ENCODE assay signal across 20 cellular contexts in genomic region chr11:66339163-66339675, GRCh38. TPM values are rescaled to one million over a fixed set of nuclear protein-coding genes. Genes with fewer than 3 reads are reported as not detected.
DNase-seq lines count a peak whose midpoint lies in the region; ATAC-seq and TF ChIP-seq lines count a peak whose summit lies in the region.
"Had no signal": no experiment of that assay in that cellular context is flagged by ENCODE, and none has a peak within 500 bp of the region (broad histone marks: within the 10 kb centered on the region; RNA-seq: fewer than 3 reads in every experiment).

No MANE protein-coding gene starts in this region.

- H3K36me3 Mint-ChIP-seq in dendritic cell treated with granulocyte-macrophage colony-stimulating factor and Interleukin-4, amounts not matched to agents 40 ng/mL and 50 ng/mL, for 4 days (ENCODE audit: low read depth) = peaks cover 85% of the 10 kb centered on the region
- peaks cover 59% of the 10 kb centered on the region for H3K36me3 Mint-ChIP-seq in CD4-positive, alpha-beta T cell (ENCODE audit: low read depth)

- H3K4me3 Mint-ChIP-seq in dendritic cell treated with granulocyte-macrophage colony-stimulating factor and Interleukin-4, amounts not matched to agents 40 ng/mL and 50 ng/mL, for 4 days = no peak overlapping the region
- no peak overlapping the region for H3K4me3 Mint-ChIP-seq in CD4-positive, alpha-beta T cell
- H3K4me3 Mint-ChIP-seq: effector memory CD8-positive, alpha-beta T cell had no signal

- H3K27me3 ChIP-seq in IMR-90 (ENCODE audit: control insufficient read depth, insufficient read depth, low read length) = no peaks in the 10 kb centered on the region
- H3K27me3 ChIP-seq in osteoblast (ENCODE audit: insufficient read depth, low read length) = no peaks in the 10 kb centered on the region
- no peaks in the 10 kb centered on the region for H3K27me3 ChIP-seq in CD4-positive, alpha-beta T cell (ENCODE audit: control insufficient read depth, insufficient read depth, low read length)
- H3K27me3 ChIP-seq: brain microvascular endothelial cell, gastroesophageal sphincter, stomach, vagina had no signal

- no peak overlapping the region for H4K91ac ChIP-seq in IMR-90 (ENCODE audit: insufficient read depth, low read depth, low read length)

- H3K9ac ChIP-seq in IMR-90 (ENCODE audit: low read depth, low read length) = no peak overlapping the region

- H2AFZ ChIP-seq in IMR-90 (replicated peaks; ENCODE audit: low read length, poor library complexity) (no peak overlapping the region), osteoblast (ENCODE audit: low read length) (no peak overlapping the region)

- no TSS peak for BruUV-seq in IMR-90 (replicated peaks; lab: Mats Ljungman, UMichigan)

- H2AK5ac ChIP-seq in IMR-90 (ENCODE audit: low read depth, low read length) = no peak overlapping the region

- in situ Hi-C loops in IMR-90 (cut with MboI; ENCODE audit: low sequenced_read_pairs) = no loop called here

- H3K23ac ChIP-seq in IMR-90 (ENCODE audit: low read depth, low read length) = no peak overlapping the region

- no peak overlapping the region for H2BK20ac ChIP-seq in IMR-90 (ENCODE audit: low read depth, low read length)

- H2AK9ac ChIP-seq in IMR-90 (replicated peaks; ENCODE audit: low read depth, low read length, poor library complexity) = no peak overlapping the region

- no peak for TF ChIP-seq POLR2A in IMR-90 (IDR thresholded peaks at IDR 0.05; ENCODE audit: low read depth, low read length)

- no peaks in the 10 kb centered on the region for H3K27me3 Mint-ChIP-seq in dendritic cell treated with granulocyte-macrophage colony-stimulating factor and Interleukin-4, amounts not matched to agents 40 ng/mL and 50 ng/mL, for 4 days
- H3K27me3 Mint-ChIP-seq in CD4-positive, alpha-beta T cell = no peaks in the 10 kb centered on the region
- H3K27me3 Mint-ChIP-seq: effector memory CD8-positive, alpha-beta T cell had no signal

- no peaks in the 10 kb centered on the region for H3K9me3 ChIP-seq in IMR-90 (ENCODE audit: control insufficient read depth, insufficient read depth, low read length)
- H3K9me3 ChIP-seq in osteoblast (ENCODE audit: low read depth, low read length) = no peaks in the 10 kb centered on the region
- no peaks in the 10 kb centered on the region for H3K9me3 ChIP-seq in CD4-positive, alpha-beta T cell (ENCODE audit: control insufficient read depth, low read length)
- H3K9me3 ChIP-seq: gastroesophageal sphincter, stomach, vagina had no signal

- TF ChIP-seq CTCF in IMR-90 (conservative IDR thresholded peaks at IDR 0.05; ENCODE audit: low read depth, low read length) = no peak
- TF ChIP-seq CTCF in osteoblast (IDR thresholded peaks at IDR 0.05; ENCODE audit: extremely low read depth, low read depth, low read length) = no peak
- TF ChIP-seq CTCF in CD4-positive, alpha-beta T cell (IDR thresholded peaks at IDR 0.05) = no peak

- H3K14ac ChIP-seq in IMR-90 (replicated peaks; ENCODE audit: low read depth, low read length) = no peak overlapping the region

- peaks cover 42% of the 10 kb centered on the region for H3K79me2 ChIP-seq in osteoblast (ENCODE audit: insufficient read depth, low read length)

- H3K4ac ChIP-seq in IMR-90 (ENCODE audit: low read depth, low read length) = no peak overlapping the region; the same call in 1 of the 2 replicates

- ATAC-seq in IMR-90 (ENCODE audit: low read depth) = no peak
- ATAC-seq in CD4-positive, alpha-beta T cell (ENCODE audit: poor library complexity) = no peak
- ATAC-seq: effector memory CD8-positive, alpha-beta T cell; gastroesophageal sphincter; GM12878 had no signal

- DNase-seq in EH (ENCODE audit: low read depth) = peak; percentile 46
- no peak for DNase-seq in IMR-90
- DNase-seq in osteoblast (ENCODE audit: insufficient read length, low spot score, missing footprints) = peak; percentile 41
- no peak for DNase-seq in CD4-positive, alpha-beta T cell
- DNase-seq in NCI-H2081 (lab: John Stamatoyannopoulos, UW) = no peak
- DNase-seq in kidney glomerular epithelial cell (lab: John Stamatoyannopoulos, UW) = no peak
- DNase-seq: activated gamma-delta T cell treated with Interleukin-2 at 50 U/mL for 16 hours; brain microvascular endothelial cell; effector memory CD8-positive, alpha-beta T cell; HCEC 1CT; midbrain; NCI-H1417 treated with DMSO at 0.1 percent for 48 hours; occipital lobe; stomach had no signal

- H3K56ac ChIP-seq in IMR-90 (ENCODE audit: extremely low read depth, insufficient read depth, low read length) = no peak overlapping the region

- H3K36me3 ChIP-seq in IMR-90 (ENCODE audit: control insufficient read depth, insufficient read depth, low read length) (peaks cover 29% of the 10 kb centered on the region), osteoblast (ENCODE audit: insufficient read depth, low read length) (peaks cover 45% of the 10 kb centered on the region)

- H2BK5ac ChIP-seq in IMR-90 (ENCODE audit: low read depth, low read length, poor library complexity, severe bottlenecking) = no peak overlapping the region

- H3K27ac ChIP-seq in IMR-90 (ENCODE audit: insufficient read depth, low read length) (no peak overlapping the region), osteoblast (ENCODE audit: low read depth, low read length) (no peak overlapping the region)
- no peak overlapping the region for H3K27ac ChIP-seq in CD4-positive, alpha-beta T cell (ENCODE audit: low read depth, low read length)
- H3K27ac ChIP-seq: brain microvascular endothelial cell, C4-2B, gastroesophageal sphincter, vagina had no signal

- H3K9me3 Mint-ChIP-seq in dendritic cell treated with granulocyte-macrophage colony-stimulating factor and Interleukin-4, amounts not matched to agents 40 ng/mL and 50 ng/mL, for 4 days = no peaks in the 10 kb centered on the region
- H3K9me3 Mint-ChIP-seq in CD4-positive, alpha-beta T cell = no peaks in the 10 kb centered on the region
- H3K9me3 Mint-ChIP-seq: effector memory CD8-positive, alpha-beta T cell had no signal

- WGBS in IMR-90 (ENCODE audit: extremely low coverage in 2 of 2, insufficient read length in 1 of 2), 2 experiments = 60% methylated on average over 1 of the region's 6 CpGs; no CpG with 5 or more reads in 1 of the 2 experiments

- no peak for TF ChIP-seq RAD21 in IMR-90 (IDR thresholded peaks at IDR 0.05; ENCODE audit: low read length)

- intact Hi-C loops in IMR-90 (cut with micrococcal nuclease) = no loop called here
- intact Hi-C loops in dendritic cell treated with granulocyte-macrophage colony-stimulating factor and Interleukin-4, amounts not matched to agents 40 ng/mL and 50 ng/mL, for 4 days (cut with micrococcal nuclease) = no loop called here
- intact Hi-C loops in CD4-positive, alpha-beta T cell (cut with DNase I, micrococcal nuclease) = no loop called here

- peaks cover 23% of the 10 kb centered on the region for H3K4me1 ChIP-seq in IMR-90 (ENCODE audit: control insufficient read depth, insufficient read depth, low read length)
- peaks cover 38% of the 10 kb centered on the region for H3K4me1 ChIP-seq in osteoblast (ENCODE audit: insufficient read depth, low read length)

- no peaks in the 10 kb centered on the region for H3K9me1 ChIP-seq in IMR-90 (ENCODE audit: insufficient read depth, low read length)

- H3K27ac Mint-ChIP-seq in dendritic cell treated with granulocyte-macrophage colony-stimulating factor and Interleukin-4, amounts not matched to agents 40 ng/mL and 50 ng/mL, for 4 days = peak overlapping the region; percentile 20
- H3K27ac Mint-ChIP-seq in CD4-positive, alpha-beta T cell = no peak overlapping the region

- dilution Hi-C loops in IMR-90 (cut with HindIII; ENCODE audit: low sequenced_read_pairs, unreplicated experiment) = no loop called here

- H3K4me2 ChIP-seq in IMR-90 (ENCODE audit: low read depth, low read length) (no peak overlapping the region), osteoblast (ENCODE audit: insufficient read depth, low read length) (no peak overlapping the region)

- H2BK120ac ChIP-seq in IMR-90 (ENCODE audit: low read depth, low read length) = 0 out of 2 replicates have a peak overlapping the region, but pooled peaks have one; percentile 7

- peaks cover 25 to 57% of the 10 kb centered on the region in 2 experiments; a peak in 3 of 4 replicates for H3K79me1 ChIP-seq in IMR-90 (ENCODE audit: low read depth in 1 of 2, low read length in 2 of 2)

- peaks cover 27% of the 10 kb centered on the region for H4K20me1 ChIP-seq in IMR-90 (ENCODE audit: insufficient read depth, low read length)
- H4K20me1 ChIP-seq in osteoblast (ENCODE audit: insufficient read depth, low read length) = peaks cover 24% of the 10 kb centered on the region

- H2BK15ac ChIP-seq in IMR-90 (ENCODE audit: low read depth, low read length) = no peak overlapping the region

- no peak overlapping the region for H3K4me3 ChIP-seq in IMR-90 (ENCODE audit: insufficient read depth, low read depth, low read length)
- no peak overlapping the region for H3K4me3 ChIP-seq in osteoblast (ENCODE audit: insufficient read depth, low read length)
- H3K4me3 ChIP-seq: gastroesophageal sphincter, GM12878, stomach, vagina had no signal

- H4K5ac ChIP-seq in IMR-90 (ENCODE audit: low read depth, low read length) = no peak overlapping the region

- POLR2A ChIA-PET in IMR-90 (lab: Charles Lee; ENCODE audit: unreplicated experiment) = no interaction called here
- POLR2A ChIA-PET in CD4-positive, alpha-beta T cell (lab: Charles Lee) = no interaction called here

- CTCF ChIA-PET in IMR-90 (lab: Yijun Ruan, JAX) = no interaction called here
- CTCF ChIA-PET in CD4-positive, alpha-beta T cell (lab: Charles Lee) = no interaction called here

- no peak overlapping the region for H4K8ac ChIP-seq in IMR-90 (ENCODE audit: low read depth in 2 of 2, low read length in 2 of 2)

- H3K4me1 Mint-ChIP-seq in dendritic cell treated with granulocyte-macrophage colony-stimulating factor and Interleukin-4, amounts not matched to agents 40 ng/mL and 50 ng/mL, for 4 days (ENCODE audit: low read depth) = peaks cover 47% of the 10 kb centered on the region
- H3K4me1 Mint-ChIP-seq in CD4-positive, alpha-beta T cell (ENCODE audit: low read depth) = peaks cover 36% of the 10 kb centered on the region

- no peak overlapping the region for H3K18ac ChIP-seq in IMR-90 (ENCODE audit: low read depth, low read length)

RNA-seq across cellular contexts. Expression of gene RIN1, which starts 3.0 kb away (rescaled TPM):
- 9.9 and 10.6 TPM in 2 replicates for total RNA-seq in IMR-90 (2012; rRNA removed)
- polyA plus RNA-seq in IMR-90 (2012; rRNA removed) = 20.8 and 27.1 TPM in 2 replicates
- polyA plus RNA-seq in IMR-90 (2012; cell fraction: cytosol; rRNA removed) = 19.8 and 26.9 TPM in 2 replicates
- 58.8 and 120 TPM in 2 replicates for polyA plus RNA-seq in IMR-90 (2012; cell fraction: nucleus; rRNA removed; ENCODE audit: low replicate concordance)
- 27.1 and 31.8 TPM in 2 replicates for total RNA-seq in osteoblast
- total RNA-seq in CD4-positive, alpha-beta T cell = 1 to 10 TPM; 1.2 to 1.6 TPM

RNA-seq across cellular contexts. Expression of gene BRMS1, which starts 5.7 kb away (rescaled TPM):
- total RNA-seq in IMR-90 (2012; rRNA removed) = 57.9 and 67.2 TPM in 2 replicates
- polyA plus RNA-seq in IMR-90 (2012; rRNA removed) = 48.3 and 51.9 TPM in 2 replicates
- 38.2 and 49.5 TPM in 2 replicates for polyA plus RNA-seq in IMR-90 (2012; cell fraction: cytosol; rRNA removed)
- polyA plus RNA-seq in IMR-90 (2012; cell fraction: nucleus; rRNA removed; ENCODE audit: low replicate concordance) = 43.6 and 65.0 TPM in 2 replicates
- 43.0 and 43.1 TPM in 2 replicates for total RNA-seq in osteoblast
- total RNA-seq in CD4-positive, alpha-beta T cell = 10 to 100 TPM; 52.7 to 58.4 TPM

RNA-seq across cellular contexts. Expression of gene B4GAT1, which starts 8.2 kb away (rescaled TPM):
- 10.6 and 13.9 TPM in 2 replicates for total RNA-seq in IMR-90 (2012; rRNA removed)
- polyA plus RNA-seq in IMR-90 (2012; rRNA removed) = 18.4 and 20.5 TPM in 2 replicates
- polyA plus RNA-seq in IMR-90 (2012; cell fraction: cytosol; rRNA removed) = 16.5 and 24.6 TPM in 2 replicates
- 8.5 and 9.5 TPM in 2 replicates for polyA plus RNA-seq in IMR-90 (2012; cell fraction: nucleus; rRNA removed; ENCODE audit: low replicate concordance)
- total RNA-seq in osteoblast = 20.6 and 21.2 TPM in 2 replicates
- 1 to 10 TPM; 1.9 to 2.0 TPM for total RNA-seq in CD4-positive, alpha-beta T cell

RNA-seq across cellular contexts. Expression of gene CD248, which starts 22.4 kb away (rescaled TPM):
- total RNA-seq in IMR-90 (2012; rRNA removed) (19.5 and 25.6 TPM in 2 replicates), osteoblast (103 and 107 TPM in 2 replicates)
- polyA plus RNA-seq in IMR-90 (2012; rRNA removed) = 209 and 223 TPM in 2 replicates
- 280 and 375 TPM in 2 replicates for polyA plus RNA-seq in IMR-90 (2012; cell fraction: cytosol; rRNA removed)
- 114 and 198 TPM in 2 replicates for polyA plus RNA-seq in IMR-90 (2012; cell fraction: nucleus; rRNA removed; ENCODE audit: low replicate concordance)
- total RNA-seq in CD4-positive, alpha-beta T cell = 1 to 10 TPM; 3.3 to 3.4 TPM
- total RNA-seq: NCI-H460 had no signal

RNA-seq across cellular contexts. Expression of gene SLC29A2, which starts 32.3 kb away (rescaled TPM):
- total RNA-seq in IMR-90 (2012; rRNA removed) (under 0.01 TPM in 2 replicates), osteoblast (under 0.01 and 0.29 TPM in 2 replicates)
- polyA plus RNA-seq in IMR-90 (2012; rRNA removed) = 0.87 and 1.2 TPM in 2 replicates
- 0.32 and 0.92 TPM in 2 replicates for polyA plus RNA-seq in IMR-90 (2012; cell fraction: cytosol; rRNA removed)
- 4.7 and 8.5 TPM in 2 replicates for polyA plus RNA-seq in IMR-90 (2012; cell fraction: nucleus; rRNA removed; ENCODE audit: low replicate concordance)
- 1 to 10 TPM; 9.7 TPM for total RNA-seq in CD4-positive, alpha-beta T cell

Comparison
In these comparisons a context has a peak if more than half of its experiments do, and no peak if none do; other contexts are left out.
1. DNase-seq: peak in EH (single experiment) and osteoblast (single experiment); none in IMR-90 (single experiment), CD4-positive, alpha-beta T cell (0 of 10), NCI-H2081 (0 of 2) and kidney glomerular epithelial cell (single experiment).